9 cellular contexts compared by ENCODE assay signal in the genomic region with DNA sequence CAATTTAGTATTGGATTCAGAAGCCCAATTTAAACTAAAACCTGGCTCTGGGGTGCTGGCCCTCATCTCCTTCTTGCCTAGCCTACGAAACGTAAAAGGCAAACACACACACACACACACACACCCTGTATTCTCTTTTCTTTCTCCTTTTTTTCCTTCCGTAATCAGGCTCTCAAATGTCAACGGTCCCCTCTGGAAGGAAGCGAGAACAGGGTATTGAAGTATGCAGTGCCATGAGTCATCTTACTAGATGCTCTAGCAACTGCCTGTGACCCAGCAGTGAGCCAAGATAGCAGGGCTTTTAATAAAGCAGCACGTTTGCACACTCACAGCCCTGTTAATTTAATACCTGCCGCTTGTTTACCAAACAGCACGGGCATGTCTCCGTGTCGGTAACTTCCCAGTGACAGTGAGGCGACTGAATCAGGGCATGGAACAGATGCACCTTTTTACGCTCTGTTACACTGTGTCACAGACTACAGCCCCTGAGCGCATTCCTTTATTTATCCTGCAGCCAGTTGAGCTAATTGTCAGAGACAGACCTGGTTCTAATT.
DNase-seq lines count a peak whose midpoint lies in the region; ATAC-seq and TF ChIP-seq lines count a peak whose summit lies in the region.
"Had no signal": no experiment of that assay in that cellular context is flagged by ENCODE, and none has a peak within 500 bp of the region (broad histone marks: within the 10 kb centered on the region; RNA-seq: fewer than 3 reads in every experiment).

No MANE protein-coding gene starts in this region.

- H3K4me1 ChIP-seq in SJSA1 (replicated peaks): peaks cover 47% of the 10 kb centered on the region
- peaks cover 0 to 35% (median 17%) of the 10 kb centered on the region in 9 donors for H3K4me1 ChIP-seq in heart right ventricle
- peaks cover 0 to 42% (median 14%) of the 10 kb centered on the region in 4 donors for H3K4me1 ChIP-seq in stomach

- H3K36me3 ChIP-seq in SJSA1: no peaks in the 10 kb centered on the region
- H3K36me3 ChIP-seq in heart right ventricle: no peaks in the 10 kb centered on the region
- H3K36me3 ChIP-seq in stomach: no peaks in the 10 kb centered on the region

- no peak for TF ChIP-seq CTCF in heart right ventricle (IDR thresholded peaks at IDR 0.05)
- no peak for TF ChIP-seq CTCF in stomach (IDR thresholded peaks at IDR 0.05)

- no peaks in the 10 kb centered on the region for H3K9me3 ChIP-seq in SJSA1 (replicated peaks)
- no peaks in the 10 kb centered on the region for H3K9me3 ChIP-seq in heart right ventricle
- no peaks in the 10 kb centered on the region for H3K9me3 ChIP-seq in stomach

- intact Hi-C loops in heart right ventricle (cut with DNase I): no loop called here
- intact Hi-C loops in stomach (cut with DNase I; ENCODE audit: low total_unique reads): no loop called here

- H3K4me3 ChIP-seq in SJSA1 (peak overlapping the region; percentile 9; the same call in 1 of the 2 replicates), heart right ventricle (no peak overlapping the region), stomach (no peak overlapping the region)

- WGBS in heart right ventricle, 2 donors: 41 to 49% methylated on average over 13 of the region's 13 CpGs
- WGBS in stomach, 5 donors: 19 to 26% (median 23%) methylated on average over 13 of the region's 13 CpGs

- peak in 7 of 8 donors; percentile 55 to 91 (median 74) for ATAC-seq in heart right ventricle

- peak; percentile 25 for DNase-seq in HK-2 (ENCODE audit: unreplicated experiment)
- peak; percentile 49 to 72 for DNase-seq in SJSA1 (ENCODE audit: low read depth in 1 of 2, low spot score in 2 of 2)
- DNase-seq in heart right ventricle: peak in 1 of 2 donors; percentile 11
- DNase-seq in stomach: no peak
- DNase-seq in SKM-1 treated with dmso at 0.1 percent for 144 hours (lab: John Stamatoyannopoulos, UW; ENCODE audit: unreplicated experiment): no peak
- no peak for DNase-seq in inferior parietal cortex (ENCODE audit: extremely low spot score)
- no peak for DNase-seq in amygdala (lab: John Stamatoyannopoulos, UW)
- DNase-seq in activated CD4-positive, alpha-beta T cell treated with anti-CD3 and anti-CD28 coated beads, Interleukin-2, amount 50 U/mL, for 48 hours: no peak
- DNase-seq: activated naive CD8-positive, alpha-beta T cell treated with anti-CD3 and anti-CD28 coated beads for 36 hours had no signal

- H3K27me3 ChIP-seq in SJSA1 (replicated peaks) (no peaks in the 10 kb centered on the region), heart right ventricle (no peaks in the 10 kb centered on the region), stomach (no peaks in the 10 kb centered on the region)

- TF ChIP-seq EP300 in stomach (IDR thresholded peaks at IDR 0.05): no peak

- H3K27ac ChIP-seq in SJSA1 (peak overlapping the region; percentile 70), heart right ventricle (peak overlapping the region in 5 of 10 donors; percentile 16 to 68 (median 22)), stomach (peak overlapping the region in 4 of 5 donors; percentile 18 to 61 (median 56))

- no peak for TF ChIP-seq POLR2A in stomach (IDR thresholded peaks at IDR 0.05)

Comparison
In these comparisons a context has a peak if more than half of its experiments do, and no peak if none do; other contexts are left out.
1. DNase-seq: peak in HK-2 (single experiment) and SJSA1 (2 of 2); none in stomach (single experiment), SKM-1 treated with dmso at 0.1 percent for 144 hours (single experiment), inferior parietal cortex (single experiment), amygdala (0 of 56) and activated CD4-positive, alpha-beta T cell treated with anti-CD3 and anti-CD28 coated beads, Interleukin-2, amount 50 U/mL, for 48 hours (0 of 2).